In the genomic region with DNA sequence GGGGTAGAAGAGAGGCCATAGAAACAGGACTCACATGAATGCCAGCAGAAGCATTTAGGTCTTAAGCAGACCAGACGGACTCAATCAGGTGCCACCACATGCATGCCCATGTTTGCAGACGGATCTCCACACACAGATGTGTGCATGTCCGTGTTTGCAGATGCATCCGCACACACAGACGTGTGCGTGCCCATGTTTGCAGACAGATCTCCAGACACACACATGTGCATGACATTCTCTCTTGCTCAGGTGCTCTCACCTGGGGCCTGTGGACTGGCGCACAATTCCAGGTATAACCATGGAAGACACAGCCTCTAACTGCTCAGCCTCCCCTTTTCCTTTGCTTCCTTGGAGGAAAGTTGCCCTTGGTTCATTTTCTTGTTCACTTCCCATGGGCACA, we compare ENCODE assay signal across 19 cellular contexts.
DNase-seq lines count a peak whose midpoint lies in the region; ATAC-seq and TF ChIP-seq lines count a peak whose summit lies in the region.
"Had no signal": no experiment of that assay in that cellular context is flagged by ENCODE, and none has a peak within 500 bp of the region (broad histone marks: within the 10 kb centered on the region; RNA-seq: fewer than 3 reads in every experiment).

No MANE protein-coding gene starts in this region.

- peaks cover 14% of the 10 kb centered on the region for H3K4me1 ChIP-seq in left ventricle myocardium inferior
- peaks cover 4% of the 10 kb centered on the region for H3K4me1 ChIP-seq in upper lobe of right lung

- H3K4me3 ChIP-seq in left ventricle myocardium inferior: no peak overlapping the region
- no peak overlapping the region for H3K4me3 ChIP-seq in upper lobe of right lung
- H3K4me3 ChIP-seq: BLaER1 had no signal

- DNase-seq in left ventricle myocardium superior (peak; percentile 10), left ventricle myocardium inferior (no peak), mucosa of gallbladder (ENCODE audit: low spot score) (peak; percentile 6), upper lobe of right lung (peak; percentile 16), NCI-H2081 (lab: John Stamatoyannopoulos, UW) (no peak)
- peak; percentile 3 for DNase-seq in activated T-helper 2 cell treated with anti-CD3 and anti-CD28 coated beads, Interferon-gamma antibody, Interleukin-2, Interleukin-4, amounts not matched to agents 10 μg/mL and 5 μg/mL and 100 μg/mL, durations not matched to agents 14 hours and 24 hours and 36 hours (ENCODE audit: low spot score)
- DNase-seq: CD4-positive, CD25-positive, alpha-beta regulatory T cell; DMS153; DND-41; NCI-H1048; NCI-H1417; NCI-H1694; NCI-H2029 treated with DMSO at 0.1 percent for 48 hours; NCI-H2227 treated with DMSO at 0.1 percent for 48 hours; NCI-H526 treated with DMSO at 0.1 percent for 48 hours; RPMI8226; SHP77 had no signal

- no peaks in the 10 kb centered on the region for H3K9me3 ChIP-seq in left ventricle myocardium inferior (replicated peaks)
- no peaks in the 10 kb centered on the region for H3K9me3 ChIP-seq in upper lobe of right lung

- H3K27me3 ChIP-seq in left ventricle myocardium inferior (ENCODE audit: low read depth) (peaks cover 75% of the 10 kb centered on the region), upper lobe of right lung (peaks cover 40% of the 10 kb centered on the region)

- no peak for TF ChIP-seq CTCF in left ventricle myocardium inferior (IDR thresholded peaks at IDR 0.05; ENCODE audit: borderline replicate concordance)
- TF ChIP-seq CTCF in upper lobe of right lung (IDR thresholded peaks at IDR 0.05): no peak

- no peaks in the 10 kb centered on the region for H3K9me3 Mint-ChIP-seq in activated T-helper 2 cell treated with anti-CD3 and anti-CD28 coated beads, Interferon-gamma antibody, Interleukin-2, Interleukin-4, amounts not matched to agents 10 μg/mL and 5 μg/mL and 100 μg/mL, durations not matched to agents 14 hours and 24 hours and 36 hours

- no peak overlapping the region for H3K27ac Mint-ChIP-seq in activated T-helper 2 cell treated with anti-CD3 and anti-CD28 coated beads, Interferon-gamma antibody, Interleukin-2, Interleukin-4, amounts not matched to agents 10 μg/mL and 5 μg/mL and 100 μg/mL, durations not matched to agents 14 hours and 24 hours and 36 hours
- H3K27ac Mint-ChIP-seq: CD4-positive, CD25-positive, alpha-beta regulatory T cell had no signal

- no peaks in the 10 kb centered on the region for H3K36me3 Mint-ChIP-seq in activated T-helper 2 cell treated with anti-CD3 and anti-CD28 coated beads, Interferon-gamma antibody, Interleukin-2, Interleukin-4, amounts not matched to agents 10 μg/mL and 5 μg/mL and 100 μg/mL, durations not matched to agents 14 hours and 24 hours and 36 hours (ENCODE audit: low read depth)
- H3K36me3 Mint-ChIP-seq: CD4-positive, CD25-positive, alpha-beta regulatory T cell had no signal

- H3K27me3 Mint-ChIP-seq in activated T-helper 2 cell treated with anti-CD3 and anti-CD28 coated beads, Interferon-gamma antibody, Interleukin-2, Interleukin-4, amounts not matched to agents 10 μg/mL and 5 μg/mL and 100 μg/mL, durations not matched to agents 14 hours and 24 hours and 36 hours (ENCODE audit: low read depth): peaks cover 30% of the 10 kb centered on the region

- H3K4me3 Mint-ChIP-seq in activated T-helper 2 cell treated with anti-CD3 and anti-CD28 coated beads, Interferon-gamma antibody, Interleukin-2, Interleukin-4, amounts not matched to agents 10 μg/mL and 5 μg/mL and 100 μg/mL, durations not matched to agents 14 hours and 24 hours and 36 hours (ENCODE audit: low read depth): no peak overlapping the region

- H3K4me1 Mint-ChIP-seq in activated T-helper 2 cell treated with anti-CD3 and anti-CD28 coated beads, Interferon-gamma antibody, Interleukin-2, Interleukin-4, amounts not matched to agents 10 μg/mL and 5 μg/mL and 100 μg/mL, durations not matched to agents 14 hours and 24 hours and 36 hours (ENCODE audit: low read depth): no peaks in the 10 kb centered on the region

- intact Hi-C loops in left ventricle myocardium superior (cut with micrococcal nuclease): no loop called here
- intact Hi-C loops in left ventricle myocardium inferior (cut with micrococcal nuclease): no loop called here
- intact Hi-C loops in activated T-helper 2 cell treated with anti-CD3 and anti-CD28 coated beads, Interferon-gamma antibody, Interleukin-2, Interleukin-4, amounts not matched to agents 10 μg/mL and 5 μg/mL and 100 μg/mL, durations not matched to agents 14 hours and 24 hours and 36 hours (cut with micrococcal nuclease): no loop called here
- intact Hi-C loops in upper lobe of right lung (cut with DNase I): no loop called here

- no peaks in the 10 kb centered on the region for H3K36me3 ChIP-seq in left ventricle myocardium inferior
- no peaks in the 10 kb centered on the region for H3K36me3 ChIP-seq in upper lobe of right lung
- H3K36me3 ChIP-seq: BLaER1 had no signal

- ATAC-seq in left ventricle myocardium superior (no peak), upper lobe of right lung (no peak), HG02571 (IDR thresholded peaks at IDR 0.05; ENCODE audit: unreplicated experiment) (no peak)

- H3K27ac ChIP-seq in left ventricle myocardium inferior (replicated peaks): no peak overlapping the region
- H3K27ac ChIP-seq in upper lobe of right lung: no peak overlapping the region
- H3K27ac ChIP-seq: BLaER1 had no signal

Comparison
In these comparisons a context has a peak if more than half of its experiments do, and no peak if none do; other contexts are left out.
1. DNase-seq: peak in left ventricle myocardium superior (single experiment), activated T-helper 2 cell treated with anti-CD3 and anti-CD28 coated beads, Interferon-gamma antibody, Interleukin-2, Interleukin-4, amounts not matched to agents 10 μg/mL and 5 μg/mL and 100 μg/mL, durations not matched to agents 14 hours and 24 hours and 36 hours (single experiment), mucosa of gallbladder (single experiment) and upper lobe of right lung (single experiment); none in left ventricle myocardium inferior (single experiment) and NCI-H2081 (0 of 2).